Comparison of ENCODE assay signal across 10 cellular contexts in the genomic region with DNA sequence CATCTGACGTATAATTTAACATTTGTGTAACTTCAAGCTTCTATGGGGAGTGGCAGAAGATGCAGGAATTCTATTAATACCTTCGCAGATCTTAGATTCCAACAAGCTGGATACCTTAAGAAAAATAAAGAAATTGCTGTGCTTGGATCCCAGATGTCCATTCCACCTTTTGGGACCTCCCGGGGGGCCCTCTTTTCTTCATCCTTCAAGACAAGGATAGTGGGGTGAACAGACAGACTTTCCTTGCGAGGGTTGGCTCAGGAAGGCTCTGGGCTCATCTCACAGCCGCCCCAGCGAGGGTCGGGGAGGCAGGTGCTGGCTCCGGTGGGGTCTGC. TPM values are rescaled to one million over a fixed set of nuclear protein-coding genes. Genes with fewer than 3 reads are reported as not detected.
DNase-seq lines count a peak whose midpoint lies in the region; ATAC-seq, FAIRE-seq and TF ChIP-seq lines count a peak whose summit lies in the region.
"Had no signal": no experiment of that assay in that cellular context is flagged by ENCODE, and none has a peak within 500 bp of the region (broad histone marks: within the 10 kb centered on the region; RNA-seq: fewer than 3 reads in every experiment).

No MANE protein-coding gene starts in this region.

- intact Hi-C loops in heart right ventricle (cut with DNase I): loop anchor here (1.0 to 5.0 kb wide), 8 partner anchors 91 to 131 kb away; no protein-coding TSS in a partner anchor
- intact Hi-C loops in left ventricle myocardium superior (cut with micrococcal nuclease): no loop called here
- intact Hi-C loops in K562 (cut with micrococcal nuclease): loop anchor here (2.0 to 5.0 kb wide), 4 partner anchors 20 to 166 kb away; no protein-coding TSS in a partner anchor
- intact Hi-C loops in upper lobe of right lung (cut with DNase I): loop anchor here (10.0 kb wide), 1 partner anchor 108 kb away; no protein-coding TSS in a partner anchor
- intact Hi-C loops in sciatic nerve (cut with DNase I): no loop called here

- TF ChIP-seq EP300 in K562 (IDR thresholded peaks at IDR 0.05; ENCODE audit: low read length): no peak

- POLR2A ChIA-PET in K562 (lab: Yijun Ruan, JAX): interaction anchor here (0.5 to 1.5 kb wide), 4 partner anchors 20 to 168 kb away, joined by 3 to 5 read pairs (median 4); no protein-coding TSS in a partner anchor

- in situ Hi-C loops in K562 (cut with MboI): no loop called here

- H3K36me3 ChIP-seq in heart right ventricle: no peaks in the 10 kb centered on the region
- H3K36me3 ChIP-seq in K562 (ENCODE audit: control insufficient read depth, insufficient read depth, low read length): no peaks in the 10 kb centered on the region
- no peaks in the 10 kb centered on the region for H3K36me3 ChIP-seq in mucosa of stomach (ENCODE audit: control insufficient read depth, insufficient read depth, low read length)
- no peaks in the 10 kb centered on the region for H3K36me3 ChIP-seq in upper lobe of right lung

- FAIRE-seq in K562 (lab: Jason Lieb, UNC): no peak
- FAIRE-seq: bronchial epithelial cell had no signal

- H2AFZ ChIP-seq in K562 (ENCODE audit: low read depth, low read length): peak overlapping the region; percentile 92

- CTCF ChIA-PET in K562 (lab: Yijun Ruan, JAX; ENCODE audit: low intra/inter-chr PET ratio): interaction anchor here (1.1 kb wide), 1 partner anchor 91 kb away, joined by 4 read pairs; no protein-coding TSS in a partner anchor

- H3K4me2 ChIP-seq in K562 (ENCODE audit: insufficient read depth, low read length): peak overlapping the region; percentile 56; the same call in 1 of the 2 replicates

- ATAC-seq in heart right ventricle (no peak), left ventricle myocardium superior (no peak), K562 (no peak), upper lobe of right lung (no peak), sciatic nerve (no peak)

- 57 to 58% methylated on average over 8 of the region's 8 CpGs for WGBS in heart right ventricle, 2 donors
- 67% methylated on average over 4 of the region's 8 CpGs for WGBS in K562 (ENCODE audit: insufficient coverage, low coverage, missing lambda C conversion rate)

- H3K4me3 ChIP-seq in heart right ventricle (peak overlapping the region in 7 of 10 donors; percentile 2 to 95 (median 78)), K562 (no peak overlapping the region), mucosa of stomach (ENCODE audit: low read length) (no peak overlapping the region), upper lobe of right lung (peak overlapping the region; percentile 21)

- H3K9ac ChIP-seq in K562 (ENCODE audit: insufficient read depth in 1 of 2, low read depth in 2 of 2, low read length in 2 of 2) (peak overlapping the region in 1 of 2 experiments; percentile 82; a peak in 2 of 4 replicates), mucosa of stomach (ENCODE audit: low read length) (peak overlapping the region; percentile 48)

- H4K20me1 ChIP-seq in K562 (replicated peaks; ENCODE audit: control insufficient read depth, insufficient read depth, low read length): peaks cover 4% of the 10 kb centered on the region; the same call in 1 of the 2 replicates

- peaks cover 4 to 43% (median 34%) of the 10 kb centered on the region in 9 donors for H3K4me1 ChIP-seq in heart right ventricle
- peaks cover 3 to 25% of the 10 kb centered on the region in 2 experiments; a peak in 4 of 5 replicates for H3K4me1 ChIP-seq in K562 (replicated peaks in 1 of 2; ENCODE audit: control insufficient read depth in 2 of 2, insufficient read depth in 2 of 2, low read length in 2 of 2)
- no peaks in the 10 kb centered on the region for H3K4me1 ChIP-seq in mucosa of stomach (ENCODE audit: control insufficient read depth, insufficient read depth, low read length)
- H3K4me1 ChIP-seq in upper lobe of right lung: peaks cover 4% of the 10 kb centered on the region

- BruUV-seq in K562 (replicated peaks; lab: Mats Ljungman, UMichigan): no TSS peak

- TF ChIP-seq RAD21 in K562 (CRISPR knock-in tag; conservative IDR thresholded peaks at IDR 0.05 in 1 of 2, IDR thresholded peaks at IDR 0.05 in 1 of 2): no peak

- DNase-seq in heart right ventricle (no peak), left ventricle myocardium superior (no peak), K562 (ENCODE audit: extremely low read depth in 1 of 4, low spot score in 3 of 4) (no peak), upper lobe of right lung (no peak), NCI-H128 (lab: John Stamatoyannopoulos, UW; ENCODE audit: unreplicated experiment) (no peak), sciatic nerve (ENCODE audit: low spot score) (no peak)
- no peak for DNase-seq in stimulated activated CD4-positive, alpha-beta T cell treated with anti-CD3 and anti-CD28 coated beads, Interleukin-2, amount 100 ng/mL, for 24 hours
- DNase-seq: DMS153 had no signal

- no peaks in the 10 kb centered on the region for H3K27me3 ChIP-seq in heart right ventricle
- 0 out of 5 replicates have a peak, but pooled peaks cover 0 to 4% of the 10 kb centered on the region in 2 experiments for H3K27me3 ChIP-seq in K562 (ENCODE audit: control insufficient read depth in 2 of 2, insufficient read depth in 2 of 2, low read length in 2 of 2)
- peaks cover 6% of the 10 kb centered on the region for H3K27me3 ChIP-seq in mucosa of stomach (ENCODE audit: control insufficient read depth, insufficient read depth, low read length)
- no peaks in the 10 kb centered on the region for H3K27me3 ChIP-seq in upper lobe of right lung

- TF ChIP-seq CTCF in heart right ventricle (IDR thresholded peaks at IDR 0.05): no peak
- TF ChIP-seq CTCF in K562 (IDR thresholded peaks at IDR 0.05 in 2 of 3, conservative IDR thresholded peaks at IDR 0.05 in 1 of 3; ENCODE audit: insufficient read depth in 2 of 3, low read depth in 1 of 3, low read length in 3 of 3): no peak
- TF ChIP-seq CTCF in upper lobe of right lung (IDR thresholded peaks at IDR 0.05): no peak

- TF ChIP-seq POLR2A in K562 (conservative IDR thresholded peaks at IDR 0.05): no peak

- H3K9me3 ChIP-seq in heart right ventricle (no peaks in the 10 kb centered on the region), K562 (replicated peaks; ENCODE audit: control insufficient read depth, insufficient read depth, low read depth, low read length) (no peaks in the 10 kb centered on the region), mucosa of stomach (ENCODE audit: control insufficient read depth, low read length) (no peaks in the 10 kb centered on the region), upper lobe of right lung (no peaks in the 10 kb centered on the region)

- peak overlapping the region in 2 of 10 donors; percentile 40 to 86 for H3K27ac ChIP-seq in heart right ventricle
- no peak overlapping the region for H3K27ac ChIP-seq in K562 (ENCODE audit: extremely low read depth, low read depth, low read length)
- no peak overlapping the region for H3K27ac ChIP-seq in upper lobe of right lung

- H3K9me1 ChIP-seq in K562 (ENCODE audit: control insufficient read depth, insufficient read depth, low read length): no peaks in the 10 kb centered on the region

- H3K79me2 ChIP-seq in K562 (ENCODE audit: control insufficient read depth, insufficient read depth, low read length): no peaks in the 10 kb centered on the region

RNA-seq across cellular contexts. Expression of gene RNF144A, which starts 0.5 kb away (rescaled TPM):
- total RNA-seq in heart right ventricle (10 to 100 TPM in 8 of 10 donors, 1 to 10 TPM in 2; 9.2 to 19.7 (median 11.9) TPM), left ventricle myocardium superior (15.6 TPM), K562 (2014; rRNA removed) (6.4 and 8.2 TPM in 2 replicates), K562 (2014; rRNA removed; fragmentation: Illumina TruSeq; extraction: Trizol) (6.0 and 6.7 TPM in 2 replicates), K562 (2015; rRNA removed; fragmentation: Illumina TruSeq; extraction: Trizol) (4.7 and 5.7 TPM in 2 replicates), K562 (2021) (8.8 and 11.3 TPM in 2 replicates), upper lobe of right lung (16.0 TPM), sciatic nerve (42.5 TPM)
- polyA plus RNA-seq in heart right ventricle (1 to 10 TPM; 3.6 to 4.9 TPM), K562 (2011; rRNA removed) (9.2 and 12.1 TPM in 2 replicates), K562 (2014; fragmentation: Illumina TruSeq; extraction: Trizol) (6.1 and 7.4 TPM in 2 replicates), K562 (2014; fragmentation: Nextera tagmentation; extraction: Ambion mirVana) (1 to 10 TPM in 1 of 2 experiments, under 1 TPM in 1; 0.96 to 1.4 TPM), K562 (2014; rRNA removed) (6.2 and 7.0 TPM in 2 replicates)
- total RNA-seq in K562 (2011; cell fraction: chromatin; rRNA removed; ENCODE audit: low replicate concordance): 11.4 and 21.2 TPM in 2 replicates
- total RNA-seq in K562 (2011; cell fraction: nucleolus; rRNA removed): 9.5 and 10.4 TPM in 2 replicates
- 8.9 and 16.6 TPM in 2 replicates for total RNA-seq in K562 (2011; cell fraction: nucleoplasm; rRNA removed)
- polyA plus RNA-seq in K562 (2011; cell fraction: cytosol; rRNA removed): 8.8 and 9.9 TPM in 2 replicates
- 8.5 and 10.0 TPM in 2 replicates for polyA plus RNA-seq in K562 (2011; cell fraction: nucleus; rRNA removed)
- polyA plus RNA-seq in K562 (2012): 5.0 and 11.1 TPM in 2 replicates
- 14.2 and 14.3 TPM in 2 replicates for polyA minus RNA-seq in K562 (2011; rRNA and poly(A)+ RNA removed)
- 13.1 and 13.8 TPM in 2 replicates for polyA minus RNA-seq in K562 (2011; cell fraction: cytosol; rRNA and poly(A)+ RNA removed)
- polyA minus RNA-seq in K562 (2011; cell fraction: nucleus; rRNA and poly(A)+ RNA removed): 10.2 and 14.2 TPM in 2 replicates

RNA-seq across cellular contexts. Expression of gene RSAD2, which starts 39.1 kb away (rescaled TPM):
- total RNA-seq in heart right ventricle (10 to 100 TPM in 2 of 10 donors, 1 to 10 TPM in 8; 3.9 to 16.1 (median 6.0) TPM), left ventricle myocardium superior (4.8 TPM), K562 (2014; rRNA removed) (0.57 and 1.4 TPM in 2 replicates), K562 (2014; rRNA removed; fragmentation: Illumina TruSeq; extraction: Trizol) (0.41 and 0.51 TPM in 2 replicates), K562 (2015; rRNA removed; fragmentation: Illumina TruSeq; extraction: Trizol) (0.51 and 0.68 TPM in 2 replicates), K562 (2021) (0.18 and 0.49 TPM in 2 replicates), upper lobe of right lung (25.7 TPM), sciatic nerve (7.5 TPM)
- polyA plus RNA-seq in heart right ventricle (1 to 10 TPM; 1.6 to 3.4 TPM), K562 (2011; rRNA removed) (0.24 and 0.45 TPM in 2 replicates), K562 (2014; fragmentation: Illumina TruSeq; extraction: Trizol) (0.15 and 0.37 TPM in 2 replicates), K562 (2014; fragmentation: Nextera tagmentation; extraction: Ambion mirVana) (under 1 TPM; 0.15 to 0.28 TPM), K562 (2014; rRNA removed) (0.11 and 0.19 TPM in 2 replicates)
- 0.39 and 0.79 TPM in 2 replicates for total RNA-seq in K562 (2011; cell fraction: chromatin; rRNA removed; ENCODE audit: low replicate concordance)
- 0.50 and 0.53 TPM in 2 replicates for total RNA-seq in K562 (2011; cell fraction: nucleolus; rRNA removed)
- 1.2 TPM in 1 of 2 replicates, not detected in the other for total RNA-seq in K562 (2011; cell fraction: nucleoplasm; rRNA removed)
- polyA plus RNA-seq in K562 (2011; cell fraction: cytosol; rRNA removed): 0.06 and 0.15 TPM in 2 replicates
- polyA plus RNA-seq in K562 (2011; cell fraction: nucleus; rRNA removed): 0.28 and 0.38 TPM in 2 replicates
- 0.46 and 1.1 TPM in 2 replicates for polyA plus RNA-seq in K562 (2012)
- 0.63 and 0.75 TPM in 2 replicates for polyA minus RNA-seq in K562 (2011; rRNA and poly(A)+ RNA removed)
- polyA minus RNA-seq in K562 (2011; cell fraction: cytosol; rRNA and poly(A)+ RNA removed): not detected in 2 replicates
- polyA minus RNA-seq in K562 (2011; cell fraction: nucleus; rRNA and poly(A)+ RNA removed): 0.94 and 1.00 TPM in 2 replicates

RNA-seq across cellular contexts. Expression of gene CMPK2, which starts 51.0 kb away (rescaled TPM):
- 10 to 100 TPM in 2 of 10 donors, 1 to 10 TPM in 8; 3.9 to 21.4 (median 6.0) TPM for total RNA-seq in heart right ventricle
- polyA plus RNA-seq in heart right ventricle: 1 to 10 TPM; 2.4 to 2.9 TPM
- total RNA-seq in left ventricle myocardium superior: 3.9 TPM
- 2.3 and 3.5 TPM in 2 replicates for total RNA-seq in K562 (2011; cell fraction: chromatin; rRNA removed; ENCODE audit: low replicate concordance)
- total RNA-seq in K562 (2011; cell fraction: nucleolus; rRNA removed): 2.3 and 2.8 TPM in 2 replicates
- total RNA-seq in K562 (2011; cell fraction: nucleoplasm; rRNA removed): 3.5 and 5.2 TPM in 2 replicates
- total RNA-seq in K562 (2014; rRNA removed): 10.5 TPM in 2 replicates
- total RNA-seq in K562 (2014; rRNA removed; fragmentation: Illumina TruSeq; extraction: Trizol): 5.0 and 5.3 TPM in 2 replicates
- total RNA-seq in K562 (2015; rRNA removed; fragmentation: Illumina TruSeq; extraction: Trizol): 7.4 and 7.6 TPM in 2 replicates
- 7.2 and 7.9 TPM in 2 replicates for total RNA-seq in K562 (2021)
- polyA plus RNA-seq in K562 (2011; rRNA removed): 3.5 and 4.3 TPM in 2 replicates
- 3.2 and 3.6 TPM in 2 replicates for polyA plus RNA-seq in K562 (2011; cell fraction: cytosol; rRNA removed)
- 5.6 and 6.6 TPM in 2 replicates for polyA plus RNA-seq in K562 (2011; cell fraction: nucleus; rRNA removed)
- polyA plus RNA-seq in K562 (2012): 8.3 and 23.7 TPM in 2 replicates
- 5.3 and 6.5 TPM in 2 replicates for polyA plus RNA-seq in K562 (2014; fragmentation: Illumina TruSeq; extraction: Trizol)
- polyA plus RNA-seq in K562 (2014; fragmentation: Nextera tagmentation; extraction: Ambion mirVana): 1 to 10 TPM; 2.6 to 2.9 TPM
- polyA plus RNA-seq in K562 (2014; rRNA removed): 3.8 and 4.5 TPM in 2 replicates
- polyA minus RNA-seq in K562 (2011; rRNA and poly(A)+ RNA removed): 2.9 and 4.3 TPM in 2 replicates
- 2.9 and 3.3 TPM in 2 replicates for polyA minus RNA-seq in K562 (2011; cell fraction: cytosol; rRNA and poly(A)+ RNA removed)
- polyA minus RNA-seq in K562 (2011; cell fraction: nucleus; rRNA and poly(A)+ RNA removed): 3.4 and 5.2 TPM in 2 replicates
- 23.2 TPM for total RNA-seq in upper lobe of right lung
- 4.1 TPM for total RNA-seq in sciatic nerve

Comparison
In these comparisons a context has a peak if more than half of its experiments do, and no peak if none do; other contexts are left out.
1. intact Hi-C loops: an anchor here in heart right ventricle (1.0 to 5.0 kb wide), K562 (2.0 to 5.0 kb wide) and upper lobe of right lung (10.0 kb wide); none called in left ventricle myocardium superior and sciatic nerve.
2. H3K4me3 ChIP-seq: peak in heart right ventricle (7 of 10) and upper lobe of right lung (single experiment); none in K562 (single experiment) and mucosa of stomach (single experiment).